13 cellular contexts compared by ENCODE assay signal in genomic region chr9:124754289-124754688, GRCh38. TPM values are rescaled to one million over a fixed set of nuclear protein-coding genes. Genes with fewer than 3 reads are reported as not detected.
DNase-seq lines count a peak whose midpoint lies in the region; ATAC-seq, FAIRE-seq and TF ChIP-seq lines count a peak whose summit lies in the region.
"Had no signal": no experiment of that assay in that cellular context is flagged by ENCODE, and none has a peak within 500 bp of the region (broad histone marks: within the 10 kb centered on the region; RNA-seq: fewer than 3 reads in every experiment).

No MANE protein-coding gene starts in this region.

- no peak for TF ChIP-seq POLR2A in GM12891 (IDR thresholded peaks at IDR 0.05; ENCODE audit: low read depth, low read length)

- no peaks in the 10 kb centered on the region for H3K36me3 Mint-ChIP-seq in activated CD4-positive, alpha-beta memory T cell treated with anti-CD3 and anti-CD28 coated beads for 36 hours

- H3K4me3 Mint-ChIP-seq in activated CD4-positive, alpha-beta memory T cell treated with anti-CD3 and anti-CD28 coated beads for 36 hours: no peak overlapping the region

- H3K27me3 ChIP-seq in A673 (replicated peaks; ENCODE audit: insufficient read depth, low read depth, low read length, poor library complexity): no peaks in the 10 kb centered on the region

- H3K4me1 ChIP-seq in A673 (ENCODE audit: insufficient read depth, low read length, poor library complexity, severe bottlenecking): peaks cover 56% of the 10 kb centered on the region

- ATAC-seq in SK-N-SH treated with all-trans-retinoic acid at 6 μM for 48 hours: peak; percentile 85
- ATAC-seq in omental fat pad (ENCODE audit: low FRiP score): no peak
- ATAC-seq in GM18868 (IDR thresholded peaks at IDR 0.05; ENCODE audit: unreplicated experiment): no peak
- no peak for ATAC-seq in HG02973 (IDR thresholded peaks at IDR 0.05; ENCODE audit: unreplicated experiment)

- peak; percentile 16 for FAIRE-seq in GM12891 (lab: Jason Lieb, UNC)

- CTCF ChIA-PET in A673 (lab: Charles Lee): interaction anchor here (1.0 kb wide), 2 partner anchors 19 to 43 kb away, joined by 3 to 4 read pairs; no protein-coding TSS in a partner anchor
- CTCF ChIA-PET in activated CD4-positive, alpha-beta memory T cell treated with anti-CD3 and anti-CD28 coated beads for 36 hours (lab: Charles Lee): interaction anchor here (0.6 to 1.7 kb wide), 5 partner anchors 17 to 43 kb away, joined by 3 to 4 read pairs (median 4); partner anchors contain the start of gene NR6A1

- H3K9me3 ChIP-seq in A673 (ENCODE audit: low read depth, low read length, poor library complexity, severe bottlenecking): no peaks in the 10 kb centered on the region

- H3K36me3 ChIP-seq in A673 (ENCODE audit: insufficient read depth, low read length, poor library complexity, severe bottlenecking): no peaks in the 10 kb centered on the region

- peaks cover 15% of the 10 kb centered on the region for H3K4me1 Mint-ChIP-seq in activated CD4-positive, alpha-beta memory T cell treated with anti-CD3 and anti-CD28 coated beads for 36 hours (ENCODE audit: low read depth)

- POLR2A ChIA-PET in A673 (lab: Charles Lee; ENCODE audit: low non-redundant PET): interaction anchor here (0.6 kb wide), 1 partner anchor 116 kb away, joined by 10 read pairs; no protein-coding TSS in a partner anchor
- POLR2A ChIA-PET in activated CD4-positive, alpha-beta memory T cell treated with anti-CD3 and anti-CD28 coated beads for 36 hours (lab: Charles Lee): no interaction called here

- no peak overlapping the region for H3K4me3 ChIP-seq in A673 (ENCODE audit: low read depth, low read length, poor library complexity, severe bottlenecking)
- no peak overlapping the region for H3K4me3 ChIP-seq in fibroblast of the aortic adventitia (ENCODE audit: low read depth, low read length)

- DNase-seq in A673 (ENCODE audit: low spot score) (peak; percentile 66), GM12891 (ENCODE audit: insufficient read length, low spot score) (no peak), fibroblast of the aortic adventitia (ENCODE audit: low read depth) (peak; percentile 45), omental fat pad (ENCODE audit: low spot score) (no peak)
- no peak for DNase-seq in activated CD4-positive, alpha-beta memory T cell treated with anti-CD3 and anti-CD28 coated beads for 36 hours
- DNase-seq: activated CD4-positive, alpha-beta T cell treated with anti-CD3 and anti-CD28 coated beads for 1 hour; central memory CD4-positive, alpha-beta T cell; DMS79; kidney glomerular epithelial cell; NCI-H446 had no signal

- H3K27me3 Mint-ChIP-seq in activated CD4-positive, alpha-beta memory T cell treated with anti-CD3 and anti-CD28 coated beads for 36 hours: peaks cover 52% of the 10 kb centered on the region

- H3K27ac Mint-ChIP-seq in activated CD4-positive, alpha-beta memory T cell treated with anti-CD3 and anti-CD28 coated beads for 36 hours: no peak overlapping the region

- BruUV-seq in A673 (replicated peaks; lab: Mats Ljungman, UMichigan): no TSS peak

- H3K9me3 Mint-ChIP-seq in activated CD4-positive, alpha-beta memory T cell treated with anti-CD3 and anti-CD28 coated beads for 36 hours: no peaks in the 10 kb centered on the region

- H3K27ac ChIP-seq in A673 (ENCODE audit: low read depth, low read length, poor library complexity, severe bottlenecking): no peak overlapping the region

- intact Hi-C loops in A673 (cut with micrococcal nuclease; ENCODE audit: unreplicated experiment): loop anchor here (1.0 kb wide), 1 partner anchor 42 kb away; no protein-coding TSS in a partner anchor
- intact Hi-C loops in activated CD4-positive, alpha-beta memory T cell treated with anti-CD3 and anti-CD28 coated beads for 36 hours (cut with micrococcal nuclease): loop anchor here (2.0 kb wide), 3 partner anchors 15 to 41 kb away; no protein-coding TSS in a partner anchor

- TF ChIP-seq CTCF in A673 (conservative IDR thresholded peaks at IDR 0.05; ENCODE audit: low read depth, low read length) (peak; percentile 84), fibroblast of the aortic adventitia (IDR thresholded peaks at IDR 0.05; ENCODE audit: insufficient read depth, low read length) (peak; percentile 57), omental fat pad (IDR thresholded peaks at IDR 0.05) (no peak)

TF ChIP-seq in GM12891, 5 proteins besides CTCF, POLR2A, EP300 and RAD21:
- TF ChIP-seq PAX5 (IDR thresholded peaks at IDR 0.05; ENCODE audit: insufficient read depth, low read length, severe bottlenecking) (no peak), SPI1 (IDR thresholded peaks at IDR 0.05; ENCODE audit: low read depth, low read length) (no peak), POU2F2 (IDR thresholded peaks at IDR 0.05; ENCODE audit: low read depth, low read length) (no peak), POLR2AphosphoS5 (IDR thresholded peaks at IDR 0.05; ENCODE audit: low read depth, low read length) (no peak), TAF1 (IDR thresholded peaks at IDR 0.05; ENCODE audit: low read depth, low read length) (no peak)
TF ChIP-seq in GM12891: peak in this region for 0.

TF ChIP-seq in SK-N-SH treated with all-trans-retinoic acid at 6 μM for 48 hours, 23 proteins besides CTCF, POLR2A, EP300 and RAD21:
- TF ChIP-seq ZNF565 (CRISPR knock-in tag; conservative IDR thresholded peaks at IDR 0.05; ENCODE audit: low read depth) (no peak), CSRNP3 (CRISPR knock-in tag; IDR thresholded peaks at IDR 0.05) (no peak), TCF4 (CRISPR knock-in tag; IDR thresholded peaks at IDR 0.05; ENCODE audit: borderline replicate concordance) (no peak), ZFP3 (CRISPR knock-in tag; IDR thresholded peaks at IDR 0.05) (no peak), ZC3H10 (CRISPR knock-in tag; IDR thresholded peaks at IDR 0.05) (no peak)
TF ChIP-seq in SK-N-SH treated with all-trans-retinoic acid at 6 μM for 48 hours: peak in this region for 0.

RNA-seq across cellular contexts. Expression of gene NR6A1, which starts 16.8 kb away (rescaled TPM):
- total RNA-seq in A673 (2021) (5.3 and 6.8 TPM in 2 replicates), fibroblast of the aortic adventitia (ENCODE audit: low replicate concordance) (1.2 TPM in 1 of 2 replicates, not detected in the other), omental fat pad (1 to 10 TPM in 2 of 4 donors, under 1 TPM in 2; 0.95 to 1.2 (median 1.0) TPM)
- polyA plus RNA-seq in GM12891 (2012; ENCODE audit: low read depth, missing spikeins): 2.0 TPM
- under 1 TPM; 0.61 to 0.83 TPM for total RNA-seq in activated CD4-positive, alpha-beta memory T cell treated with anti-CD3 and anti-CD28 coated beads for 36 hours

RNA-seq across cellular contexts. Expression of gene OLFML2A, which starts 22.6 kb away (rescaled TPM):
- total RNA-seq in A673 (2021) (1.4 and 2.9 TPM in 2 replicates), fibroblast of the aortic adventitia (ENCODE audit: low replicate concordance) (1.7 and 13.7 TPM in 2 replicates), omental fat pad (10 to 100 TPM in 2 of 4 donors, 1 to 10 TPM in 2; 6.0 to 62.6 (median 10.8) TPM)
- polyA plus RNA-seq in GM12891 (2012; ENCODE audit: low read depth, missing spikeins): 0.27 TPM
- total RNA-seq in activated CD4-positive, alpha-beta memory T cell treated with anti-CD3 and anti-CD28 coated beads for 36 hours: not detected

Comparison
In these comparisons a context has a peak if more than half of its experiments do, and no peak if none do; other contexts are left out.
1. DNase-seq: peak in A673 (single experiment) and fibroblast of the aortic adventitia (single experiment); none in GM12891 (single experiment), omental fat pad (single experiment) and activated CD4-positive, alpha-beta memory T cell treated with anti-CD3 and anti-CD28 coated beads for 36 hours (single experiment).
2. CTCF ChIP-seq: peak in A673 (single experiment) and fibroblast of the aortic adventitia (single experiment); none in omental fat pad (0 of 3).